26 cellular contexts compared by ENCODE assay signal in genomic region chr9:133254471-133254870, GRCh38. TPM values are rescaled to one million over a fixed set of nuclear protein-coding genes. Genes with fewer than 3 reads are reported as not detected.
DNase-seq lines count a peak whose midpoint lies in the region; ATAC-seq, FAIRE-seq and TF ChIP-seq lines count a peak whose summit lies in the region.
"Had no signal": no experiment of that assay in that cellular context is flagged by ENCODE, and none has a peak within 500 bp of the region (broad histone marks: within the 10 kb centered on the region; RNA-seq: fewer than 3 reads in every experiment).

No MANE protein-coding gene starts in this region.

- WGBS in K562 (ENCODE audit: insufficient coverage, low coverage, missing lambda C conversion rate): 96% methylated on average over 5 of the region's 5 CpGs
- WGBS in thyroid gland, 2 donors: 90 to 94% methylated on average over 4 to 5 of the region's 5 CpGs
- 81% methylated on average over 4 of the region's 5 CpGs for WGBS in suprapubic skin

- ATAC-seq in K562 (no peak), GM21390 (IDR thresholded peaks at IDR 0.05; ENCODE audit: unreplicated experiment) (no peak), GM18517 (IDR thresholded peaks at IDR 0.05; ENCODE audit: unreplicated experiment) (no peak)

- no peak for TF ChIP-seq POLR2A in K562 (conservative IDR thresholded peaks at IDR 0.05)
- TF ChIP-seq POLR2A in thyroid gland (IDR thresholded peaks at IDR 0.05): no peak
- TF ChIP-seq POLR2A in vagina (IDR thresholded peaks at IDR 0.05): no peak
- TF ChIP-seq POLR2A in suprapubic skin (IDR thresholded peaks at IDR 0.05): no peak

- H3K9me3 ChIP-seq in K562 (replicated peaks; ENCODE audit: control insufficient read depth, insufficient read depth, low read depth, low read length) (no peaks in the 10 kb centered on the region), thyroid gland (no peaks in the 10 kb centered on the region), vagina (no peaks in the 10 kb centered on the region), suprapubic skin (no peaks in the 10 kb centered on the region)

- no peaks in the 10 kb centered on the region for H3K9me1 ChIP-seq in K562 (ENCODE audit: control insufficient read depth, insufficient read depth, low read length)

- H3K79me2 ChIP-seq in K562 (ENCODE audit: control insufficient read depth, insufficient read depth, low read length): no peaks in the 10 kb centered on the region

- H3K9ac ChIP-seq in K562 (ENCODE audit: insufficient read depth in 1 of 2, low read depth in 2 of 2, low read length in 2 of 2): no peak overlapping the region

- H4K20me1 ChIP-seq in K562 (replicated peaks; ENCODE audit: control insufficient read depth, insufficient read depth, low read length): no peaks in the 10 kb centered on the region; the same call in 1 of the 2 replicates

- POLR2A ChIA-PET in K562 (lab: Yijun Ruan, JAX): interaction anchor here (2.1 kb wide), 1 partner anchor 10 kb away, joined by 5 read pairs; no protein-coding TSS in a partner anchor

- H3K27ac ChIP-seq in K562 (ENCODE audit: extremely low read depth, low read depth, low read length) (no peak overlapping the region), thyroid gland (peak overlapping the region in 2 of 3 donors; percentile 96 to 99), vagina (no peak overlapping the region), suprapubic skin (no peak overlapping the region)

- CTCF ChIA-PET in K562 (lab: Yijun Ruan, JAX; ENCODE audit: low intra/inter-chr PET ratio): no interaction called here

- no TSS peak for BruUV-seq in K562 (replicated peaks; lab: Mats Ljungman, UMichigan)

- TF ChIP-seq EP300 in K562 (IDR thresholded peaks at IDR 0.05; ENCODE audit: low read length) (no peak), suprapubic skin (IDR thresholded peaks at IDR 0.05) (no peak)

- no peak overlapping the region for H2AFZ ChIP-seq in K562 (ENCODE audit: low read depth, low read length)

- H3K4me3 ChIP-seq in K562: no peak overlapping the region
- no peak overlapping the region for H3K4me3 ChIP-seq in thyroid gland (replicated peaks in 1 of 3)
- H3K4me3 ChIP-seq in vagina: no peak overlapping the region
- H3K4me3 ChIP-seq in suprapubic skin: no peak overlapping the region

- DNase-seq in K562 (ENCODE audit: extremely low read depth in 1 of 4, low spot score in 3 of 4) (no peak), islet precursor cell (peak; percentile 20), thyroid gland (no peak), vagina (ENCODE audit: extremely low spot score in 2 of 2) (peak; percentile 43 to 47), suprapubic skin (ENCODE audit: low spot score in 2 of 2) (no peak)
- DNase-seq in stimulated activated CD4-positive, alpha-beta T cell treated with anti-CD3 and anti-CD28 coated beads, Interleukin-2, amount 100 ng/mL, for 48 hours: no peak
- DNase-seq: C1 segment of cervical spinal cord; Caco-2; CD4-positive, alpha-beta memory T cell; DMS 273 treated with DMSO at 0.1 percent for 48 hours; DMS53; DMS79 treated with DMSO at 0.1 percent for 48 hours; GF-D8; GOT3; H7; HCEC 1CT had no signal

- TF ChIP-seq RAD21 in K562 (CRISPR knock-in tag; conservative IDR thresholded peaks at IDR 0.05 in 1 of 2, IDR thresholded peaks at IDR 0.05 in 1 of 2): no peak

- H3K4me1 ChIP-seq in K562 (replicated peaks in 1 of 2; ENCODE audit: control insufficient read depth in 2 of 2, insufficient read depth in 2 of 2, low read length in 2 of 2) (peaks cover 3 to 42% of the 10 kb centered on the region in 2 experiments; a peak in 3 of 5 replicates), thyroid gland (peaks cover 67 to 86% of the 10 kb centered on the region in 2 donors), vagina (peaks cover 9% of the 10 kb centered on the region), suprapubic skin (peaks cover 21% of the 10 kb centered on the region)

- H3K36me3 ChIP-seq in K562 (ENCODE audit: control insufficient read depth, insufficient read depth, low read length): peaks cover 31% of the 10 kb centered on the region; the same call in 2 of the 3 replicates
- H3K36me3 ChIP-seq in thyroid gland: no peaks in the 10 kb centered on the region
- H3K36me3 ChIP-seq in vagina: no peaks in the 10 kb centered on the region
- H3K36me3 ChIP-seq in suprapubic skin: no peaks in the 10 kb centered on the region

- FAIRE-seq in K562 (lab: Jason Lieb, UNC): peak; percentile 82
- FAIRE-seq: D721Med, GM12892, GM19239 had no signal

- H3K27me3 ChIP-seq in K562 (ENCODE audit: control insufficient read depth in 2 of 2, insufficient read depth in 2 of 2, low read length in 2 of 2) (no peaks in the 10 kb centered on the region; a peak in 1 of 5 replicates), thyroid gland (no peaks in the 10 kb centered on the region), vagina (no peaks in the 10 kb centered on the region), suprapubic skin (no peaks in the 10 kb centered on the region)

- intact Hi-C loops in K562 (cut with micrococcal nuclease): no loop called here
- intact Hi-C loops in thyroid gland (cut with DNase I): no loop called here
- intact Hi-C loops in vagina (cut with DNase I): no loop called here

- no peak overlapping the region for H3K4me2 ChIP-seq in K562 (ENCODE audit: insufficient read depth, low read length)

- in situ Hi-C loops in K562 (cut with MboI): no loop called here

- TF ChIP-seq CTCF in K562 (IDR thresholded peaks at IDR 0.05 in 2 of 3, conservative IDR thresholded peaks at IDR 0.05 in 1 of 3; ENCODE audit: insufficient read depth in 2 of 3, low read depth in 1 of 3, low read length in 3 of 3) (no peak), thyroid gland (IDR thresholded peaks at IDR 0.05) (no peak), vagina (IDR thresholded peaks at IDR 0.05) (no peak), suprapubic skin (IDR thresholded peaks at IDR 0.05) (no peak)

TF ChIP-seq in K562, 482 proteins besides CTCF, POLR2A, EP300 and RAD21 (continues in another document):
- TF ChIP-seq HBP1 (CRISPR knock-in tag; IDR thresholded peaks at IDR 0.05): 0 out of 2 replicates have a peak, but pooled peaks have one; percentile 53

RNA-seq across cellular contexts. Expression of gene ABO, which starts 20.5 kb away (rescaled TPM):
- 38.9 and 65.2 TPM in 2 replicates for total RNA-seq in K562 (2011; cell fraction: chromatin; rRNA removed; ENCODE audit: low replicate concordance)
- total RNA-seq in K562 (2011; cell fraction: nucleolus; rRNA removed): 20.8 and 22.5 TPM in 2 replicates
- total RNA-seq in K562 (2011; cell fraction: nucleoplasm; rRNA removed): 48.2 and 94.6 TPM in 2 replicates
- total RNA-seq in K562 (2014; rRNA removed): 5.0 and 6.1 TPM in 2 replicates
- 5.6 and 6.5 TPM in 2 replicates for total RNA-seq in K562 (2014; rRNA removed; fragmentation: Illumina TruSeq; extraction: Trizol)
- 5.8 and 6.5 TPM in 2 replicates for total RNA-seq in K562 (2015; rRNA removed; fragmentation: Illumina TruSeq; extraction: Trizol)
- total RNA-seq in K562 (2021): 11.9 and 15.3 TPM in 2 replicates
- 9.9 and 18.7 TPM in 2 replicates for polyA plus RNA-seq in K562 (2011; rRNA removed)
- 10.0 and 10.8 TPM in 2 replicates for polyA plus RNA-seq in K562 (2011; cell fraction: cytosol; rRNA removed)
- polyA plus RNA-seq in K562 (2011; cell fraction: nucleus; rRNA removed): 54.0 and 57.5 TPM in 2 replicates
- polyA plus RNA-seq in K562 (2012): 14.4 and 28.3 TPM in 2 replicates
- 16.0 and 18.5 TPM in 2 replicates for polyA plus RNA-seq in K562 (2014; fragmentation: Illumina TruSeq; extraction: Trizol)
- polyA plus RNA-seq in K562 (2014; fragmentation: Nextera tagmentation; extraction: Ambion mirVana): 10 to 100 TPM; 16.9 to 21.9 TPM
- 13.3 and 16.6 TPM in 2 replicates for polyA plus RNA-seq in K562 (2014; rRNA removed)
- 6.4 and 6.8 TPM in 2 replicates for polyA minus RNA-seq in K562 (2011; rRNA and poly(A)+ RNA removed)
- 7.1 and 10.8 TPM in 2 replicates for polyA minus RNA-seq in K562 (2011; cell fraction: cytosol; rRNA and poly(A)+ RNA removed)
- polyA minus RNA-seq in K562 (2011; cell fraction: nucleus; rRNA and poly(A)+ RNA removed): 6.6 and 11.7 TPM in 2 replicates
- total RNA-seq in thyroid gland: 10 to 100 TPM; 15.7 to 32.6 (median 24.9) TPM
- 17.2 TPM for total RNA-seq in vagina
- total RNA-seq in suprapubic skin: 10 to 100 TPM in 2 of 4 donors, 1 to 10 TPM in 2; 2.6 to 17.9 (median 7.9) TPM
- total RNA-seq: A172, A673, Caco-2, Daoy, G401, H7 had no signal
- polyA plus RNA-seq: BJ had no signal

RNA-seq across cellular contexts. Expression of gene OBP2B, which starts 45.4 kb away (rescaled TPM):
- total RNA-seq in K562 (2011; cell fraction: chromatin; rRNA removed; ENCODE audit: low replicate concordance): not detected in 2 replicates
- total RNA-seq in K562 (2011; cell fraction: nucleolus; rRNA removed): not detected in 2 replicates
- total RNA-seq in K562 (2011; cell fraction: nucleoplasm; rRNA removed): not detected in 2 replicates
- total RNA-seq in K562 (2014; rRNA removed) (not detected in 2 replicates), K562 (2014; rRNA removed; fragmentation: Illumina TruSeq; extraction: Trizol) (not detected in 2 replicates), K562 (2015; rRNA removed; fragmentation: Illumina TruSeq; extraction: Trizol) (not detected in 2 replicates), K562 (2021) (not detected in 2 replicates), thyroid gland (not detected), vagina (not detected), suprapubic skin (10 to 100 TPM in 1 of 4 donors, 1 to 10 TPM in 3; 2.6 to 11.7 (median 7.1) TPM)
- polyA plus RNA-seq in K562 (2011; rRNA removed) (0.12 TPM in 1 of 2 replicates, not detected in the other), K562 (2014; fragmentation: Illumina TruSeq; extraction: Trizol) (not detected in 2 replicates), K562 (2014; fragmentation: Nextera tagmentation; extraction: Ambion mirVana) (not detected), K562 (2014; rRNA removed) (not detected in 2 replicates)
- not detected in 2 replicates for polyA plus RNA-seq in K562 (2011; cell fraction: cytosol; rRNA removed)
- polyA plus RNA-seq in K562 (2011; cell fraction: nucleus; rRNA removed): 0.21 TPM in 1 of 2 replicates, not detected in the other
- polyA plus RNA-seq in K562 (2012): not detected in 2 replicates
- not detected in 2 replicates for polyA minus RNA-seq in K562 (2011; rRNA and poly(A)+ RNA removed)
- not detected in 2 replicates for polyA minus RNA-seq in K562 (2011; cell fraction: cytosol; rRNA and poly(A)+ RNA removed)
- not detected in 2 replicates for polyA minus RNA-seq in K562 (2011; cell fraction: nucleus; rRNA and poly(A)+ RNA removed)
- total RNA-seq: A172; A673; Caco-2; CD4-positive, alpha-beta memory T cell; Daoy; G401; H7 had no signal
- polyA plus RNA-seq: BJ; CD4-positive, alpha-beta memory T cell had no signal

Comparison
In these comparisons a context has a peak if more than half of its experiments do, and no peak if none do; other contexts are left out.
1. DNase-seq: peak in islet precursor cell (single experiment) and vagina (2 of 2); none in K562 (0 of 4), thyroid gland (0 of 2), stimulated activated CD4-positive, alpha-beta T cell treated with anti-CD3 and anti-CD28 coated beads, Interleukin-2, amount 100 ng/mL, for 48 hours (0 of 2) and suprapubic skin (0 of 2).
2. H3K27ac ChIP-seq: peak in thyroid gland (2 of 3); none in K562 (single experiment), vagina (single experiment) and suprapubic skin (single experiment).